ENCODE assay signal across 27 cellular contexts in genomic region chr6:52650946-52651345, GRCh38. TPM values are rescaled to one million over a fixed set of nuclear protein-coding genes. Genes with fewer than 3 reads are reported as not detected.
DNase-seq lines count a peak whose midpoint lies in the region; ATAC-seq and TF ChIP-seq lines count a peak whose summit lies in the region.
"Had no signal": no experiment of that assay in that cellular context is flagged by ENCODE, and none has a peak within 500 bp of the region (broad histone marks: within the 10 kb centered on the region; RNA-seq: fewer than 3 reads in every experiment).

No MANE protein-coding gene starts in this region.

- H3K9ac ChIP-seq in GM23248 (no peak overlapping the region), neural progenitor cell (no peak overlapping the region)

- no peaks in the 10 kb centered on the region for H3K36me3 Mint-ChIP-seq in neural progenitor cell
- H3K36me3 Mint-ChIP-seq in stimulated activated effector memory CD8-positive, alpha-beta T cell treated with anti-CD3 and anti-CD28 coated beads, Interleukin-12 subunit alpha, Interleukin-12 subunit beta, amount 100 ng/mL, for 72 hours, result peaks cover 5% of the 10 kb centered on the region
- H3K36me3 Mint-ChIP-seq: CD8-positive, alpha-beta T cell; naive B cell had no signal

- no peaks in the 10 kb centered on the region for H3K36me3 ChIP-seq in GM23248 (ENCODE audit: low read depth)
- no peaks in the 10 kb centered on the region for H3K36me3 ChIP-seq in neural progenitor cell
- H3K36me3 ChIP-seq: gastrocnemius medialis, sigmoid colon, tibial nerve had no signal

- H3K4me1 ChIP-seq in GM23248 (ENCODE audit: insufficient read depth), result peaks cover 21% of the 10 kb centered on the region
- H3K4me1 ChIP-seq in neural progenitor cell, result peaks cover 12% of the 10 kb centered on the region
- H3K4me1 ChIP-seq: gastrocnemius medialis, sigmoid colon had no signal

- H3K4me2 ChIP-seq in GM23248 (ENCODE audit: unreplicated experiment) (no peak overlapping the region), neural progenitor cell (no peak overlapping the region)

- TF ChIP-seq POLR2A in NB4 (IDR thresholded peaks at IDR 0.05; ENCODE audit: extremely low read depth, insufficient read length), result no peak

- H3K9me3 Mint-ChIP-seq in neural progenitor cell, result peaks cover 8% of the 10 kb centered on the region
- H3K9me3 Mint-ChIP-seq in stimulated activated effector memory CD8-positive, alpha-beta T cell treated with anti-CD3 and anti-CD28 coated beads, Interleukin-12 subunit alpha, Interleukin-12 subunit beta, amount 100 ng/mL, for 72 hours, result no peaks in the 10 kb centered on the region
- H3K9me3 Mint-ChIP-seq: activated CD4-positive, alpha-beta memory T cell treated with anti-CD3 and anti-CD28 coated beads, Interleukin-2, amount 10 ng/mL, durations not matched to agents 7 days and 5 days; CD8-positive, alpha-beta T cell; naive B cell had no signal

- TF ChIP-seq CTCF in NB4 (IDR thresholded peaks at IDR 0.05; ENCODE audit: low read depth, low read length) (no peak), neural progenitor cell (IDR thresholded peaks at IDR 0.05) (no peak)

- H3K27me3 Mint-ChIP-seq in neural progenitor cell (ENCODE audit: insufficient read depth, low read depth), result peaks cover 3% of the 10 kb centered on the region

- in situ Hi-C loops in GM23248 (cut with MboI), result no loop called here

- H3K27me3 ChIP-seq in GM23248 (replicated peaks; ENCODE audit: insufficient read depth), result no peaks in the 10 kb centered on the region
- H3K27me3 ChIP-seq in neural progenitor cell, result no peaks in the 10 kb centered on the region
- H3K27me3 ChIP-seq: gastrocnemius medialis, sigmoid colon, tibial nerve had no signal

- DNase-seq in GM23248, result no peak
- DNase-seq in NB4 (ENCODE audit: low read depth), result peak; percentile 69
- DNase-seq in fibroblast of gingiva (ENCODE audit: low read depth), result peak; percentile 12
- no peak for DNase-seq in neural progenitor cell (ENCODE audit: low spot score)
- no peak for DNase-seq in NCI-H345 treated with DMSO at 0.1 percent for 48 hours (lab: John Stamatoyannopoulos, UW; ENCODE audit: unreplicated experiment)
- no peak for DNase-seq in SIG-M5 treated with dmso at 0.1 percent for 504 hours (lab: John Stamatoyannopoulos, UW; ENCODE audit: unreplicated experiment)
- no peak for DNase-seq in stimulated activated effector memory CD8-positive, alpha-beta T cell treated with anti-CD3 and anti-CD28 coated beads, Interleukin-12 subunit alpha, Interleukin-12 subunit beta, amount 100 ng/mL, for 72 hours (ENCODE audit: low spot score in 2 of 2)
- no peak for DNase-seq in epidermal melanocyte (ENCODE audit: insufficient read length, low spot score)
- DNase-seq: activated CD4-positive, alpha-beta memory T cell treated with anti-CD3 and anti-CD28 coated beads, Interleukin-2, amount 10 ng/mL, durations not matched to agents 7 days and 5 days; activated gamma-delta T cell treated with Interleukin-2 at 50 U/mL for 16 hours; activated T-cell treated with anti-CD3 and anti-CD28 coated beads for 4 hours; amniotic stem cell; CD8-positive, alpha-beta T cell; dermis blood vessel endothelial cell; DMS79; gastrocnemius medialis; H7; islet precursor cell; naive B cell; NCI-H1694; NCI-H748 treated with DMSO at 0.1 percent for 48 hours; PC-3; SHP77 treated with DMSO at 0.1 percent for 48 hours; sigmoid colon; stimulated activated naive CD4-positive, alpha-beta T cell treated with Interleukin-2 at 50 U/mL for 16 hours; T-helper 1 cell had no signal

- H3F3A ChIP-seq in GM23248 (ENCODE audit: insufficient read depth) (peaks cover 27% of the 10 kb centered on the region; the same call in 1 of the 2 replicates), neural progenitor cell (ENCODE audit: low read depth) (peaks cover 5% of the 10 kb centered on the region)

- peak overlapping the region; percentile 43 for H3K27ac Mint-ChIP-seq in neural progenitor cell
- H3K27ac Mint-ChIP-seq in stimulated activated effector memory CD8-positive, alpha-beta T cell treated with anti-CD3 and anti-CD28 coated beads, Interleukin-12 subunit alpha, Interleukin-12 subunit beta, amount 100 ng/mL, for 72 hours, result no peak overlapping the region
- H3K27ac Mint-ChIP-seq: activated CD4-positive, alpha-beta memory T cell treated with anti-CD3 and anti-CD28 coated beads, Interleukin-2, amount 10 ng/mL, durations not matched to agents 7 days and 5 days; CD8-positive, alpha-beta T cell had no signal

- no peak for ATAC-seq in stimulated activated effector memory CD8-positive, alpha-beta T cell treated with anti-CD3 and anti-CD28 coated beads, Interleukin-12 subunit alpha, Interleukin-12 subunit beta, amount 100 ng/mL, for 72 hours
- ATAC-seq: CD8-positive, alpha-beta T cell; gastrocnemius medialis; PC-3 had no signal

- H3K9me2 ChIP-seq in GM23248 (ENCODE audit: insufficient read depth), result no peaks in the 10 kb centered on the region

- H3K27ac ChIP-seq in GM23248 (no peak overlapping the region), neural progenitor cell (no peak overlapping the region)
- H3K27ac ChIP-seq: gastrocnemius medialis, sigmoid colon had no signal

- H3K4me1 Mint-ChIP-seq in neural progenitor cell, result peaks cover 40% of the 10 kb centered on the region
- H3K4me1 Mint-ChIP-seq in stimulated activated effector memory CD8-positive, alpha-beta T cell treated with anti-CD3 and anti-CD28 coated beads, Interleukin-12 subunit alpha, Interleukin-12 subunit beta, amount 100 ng/mL, for 72 hours, result peaks cover 6% of the 10 kb centered on the region

- H3K4me3 ChIP-seq in GM23248 (no peak overlapping the region), NB4 (ENCODE audit: low read depth, low read length) (no peak overlapping the region), neural progenitor cell (no peak overlapping the region)
- H3K4me3 ChIP-seq: gastrocnemius medialis, sigmoid colon, tibial nerve had no signal

- no peak overlapping the region for H3K4me3 Mint-ChIP-seq in neural progenitor cell
- no peak overlapping the region for H3K4me3 Mint-ChIP-seq in stimulated activated effector memory CD8-positive, alpha-beta T cell treated with anti-CD3 and anti-CD28 coated beads, Interleukin-12 subunit alpha, Interleukin-12 subunit beta, amount 100 ng/mL, for 72 hours
- H3K4me3 Mint-ChIP-seq: activated CD4-positive, alpha-beta memory T cell treated with anti-CD3 and anti-CD28 coated beads, Interleukin-2, amount 10 ng/mL, durations not matched to agents 7 days and 5 days; CD8-positive, alpha-beta T cell; naive B cell had no signal

- H4K20me1 ChIP-seq in GM23248 (ENCODE audit: insufficient read depth) (no peaks in the 10 kb centered on the region), neural progenitor cell (ENCODE audit: low read depth) (no peaks in the 10 kb centered on the region)

- H3K79me2 ChIP-seq in GM23248 (ENCODE audit: insufficient read depth), result no peaks in the 10 kb centered on the region
- H3K79me2 ChIP-seq in neural progenitor cell (ENCODE audit: low read depth), result no peaks in the 10 kb centered on the region

- 38 to 56% methylated on average over 3 of the region's 3 CpGs for WGBS in GM23248 (ENCODE audit: low coverage in 1 of 2, low lambda C conversion rate in 2 of 2, missing lambda C conversion rate in 2 of 2), 2 experiments

- 0 out of 2 replicates have a peak overlapping the region, but pooled peaks have one; percentile 57 for H2AFZ ChIP-seq in GM23248
- H2AFZ ChIP-seq in neural progenitor cell (replicated peaks), result peak overlapping the region; percentile 40

- H3K9me3 ChIP-seq in GM23248 (ENCODE audit: low read depth) (no peaks in the 10 kb centered on the region), neural progenitor cell (ENCODE audit: low read depth) (no peaks in the 10 kb centered on the region)
- H3K9me3 ChIP-seq: gastrocnemius medialis, sigmoid colon, tibial nerve had no signal

RNA-seq across cellular contexts. Expression of gene TMEM14A, which starts 20.0 kb away (rescaled TPM):
- total RNA-seq in GM23248 (2014; rRNA removed; shearing (Covaris generic)), result 64.0 and 68.4 TPM in 2 replicates
- polyA plus RNA-seq in GM23248 (2016; fragmentation: Nextera tagmentation; extraction: Ambion mirVana), result 95.1 and 96.0 TPM in 2 replicates
- total RNA-seq in neural progenitor cell (ENCODE audit: low replicate concordance), result 23.4 and 33.7 TPM in 2 replicates

Comparison
In these comparisons a context has a peak if more than half of its experiments do, and no peak if none do; other contexts are left out.
1. DNase-seq: peak in NB4 (single experiment) and fibroblast of gingiva (single experiment); none in GM23248 (single experiment), neural progenitor cell (single experiment), NCI-H345 treated with DMSO at 0.1 percent for 48 hours (single experiment), SIG-M5 treated with dmso at 0.1 percent for 504 hours (single experiment), stimulated activated effector memory CD8-positive, alpha-beta T cell treated with anti-CD3 and anti-CD28 coated beads, Interleukin-12 subunit alpha, Interleukin-12 subunit beta, amount 100 ng/mL, for 72 hours (0 of 2) and epidermal melanocyte (single experiment).